7 cellular contexts compared by ENCODE assay signal in genomic region chr6:29201966-29202365, GRCh38. TPM values are rescaled to one million over a fixed set of nuclear protein-coding genes. Genes with fewer than 3 reads are reported as not detected.
"Had no signal": no experiment of that assay in that cellular context is flagged by ENCODE, and none has a peak within 500 bp of the region (broad histone marks: within the 10 kb centered on the region; RNA-seq: fewer than 3 reads in every experiment).

No MANE protein-coding gene starts in this region.

- H3K27ac Mint-ChIP-seq: GM23338, H9 had no signal

- DNase-seq: H9, HCEC 1CT, IMR-90, KBM-7 had no signal

- H3K4me1 Mint-ChIP-seq: GM23338, H9 had no signal

- H3K4me3 Mint-ChIP-seq: GM23338, H9 had no signal

- H3K4me3 ChIP-seq: GM23338 had no signal

- ATAC-seq: GM23338 had no signal

RNA-seq across cellular contexts. Expression of gene OR2J2, which starts 31.3 kb away (rescaled TPM):
- total RNA-seq: GM23338, H1, H9, HT-29, IMR-90 had no signal
- polyA plus RNA-seq: GM23338, H1, IMR-90 had no signal
